In genomic region chr16:48381201-48381600, GRCh38 we compare ENCODE assay signal across 1 cellular context.
TF ChIP-seq lines count a peak whose summit lies in the region.

No MANE protein-coding gene starts in this region.

TF ChIP-seq in GM12878, 131 proteins besides CTCF, POLR2A, EP300 and RAD21 (continued from another document):
- TF ChIP-seq, protein P1, sequence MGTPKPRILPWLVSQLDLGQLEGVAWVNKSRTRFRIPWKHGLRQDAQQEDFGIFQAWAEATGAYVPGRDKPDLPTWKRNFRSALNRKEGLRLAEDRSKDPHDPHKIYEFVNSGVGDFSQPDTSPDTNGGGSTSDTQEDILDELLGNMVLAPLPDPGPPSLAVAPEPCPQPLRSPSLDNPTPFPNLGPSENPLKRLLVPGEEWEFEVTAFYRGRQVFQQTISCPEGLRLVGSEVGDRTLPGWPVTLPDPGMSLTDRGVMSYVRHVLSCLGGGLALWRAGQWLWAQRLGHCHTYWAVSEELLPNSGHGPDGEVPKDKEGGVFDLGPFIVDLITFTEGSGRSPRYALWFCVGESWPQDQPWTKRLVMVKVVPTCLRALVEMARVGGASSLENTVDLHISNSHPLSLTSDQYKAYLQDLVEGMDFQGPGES (IDR thresholded peaks at IDR 0.05) = no peak
- TF ChIP-seq, protein P2, sequence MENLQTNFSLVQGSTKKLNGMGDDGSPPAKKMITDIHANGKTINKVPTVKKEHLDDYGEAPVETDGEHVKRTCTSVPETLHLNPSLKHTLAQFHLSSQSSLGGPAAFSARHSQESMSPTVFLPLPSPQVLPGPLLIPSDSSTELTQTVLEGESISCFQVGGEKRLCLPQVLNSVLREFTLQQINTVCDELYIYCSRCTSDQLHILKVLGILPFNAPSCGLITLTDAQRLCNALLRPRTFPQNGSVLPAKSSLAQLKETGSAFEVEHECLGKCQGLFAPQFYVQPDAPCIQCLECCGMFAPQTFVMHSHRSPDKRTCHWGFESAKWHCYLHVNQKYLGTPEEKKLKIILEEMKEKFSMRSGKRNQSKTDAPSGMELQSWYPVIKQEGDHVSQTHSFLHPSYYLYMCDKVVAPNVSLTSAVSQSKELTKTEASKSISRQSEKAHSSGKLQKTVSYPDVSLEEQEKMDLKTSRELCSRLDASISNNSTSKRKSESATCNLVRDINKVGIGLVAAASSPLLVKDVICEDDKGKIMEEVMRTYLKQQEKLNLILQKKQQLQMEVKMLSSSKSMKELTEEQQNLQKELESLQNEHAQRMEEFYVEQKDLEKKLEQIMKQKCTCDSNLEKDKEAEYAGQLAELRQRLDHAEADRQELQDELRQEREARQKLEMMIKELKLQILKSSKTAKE (IDR thresholded peaks at IDR 0.05; ENCODE audit: low read depth, poor library complexity, severe bottlenecking) = no peak
- TF ChIP-seq SPI1 (IDR thresholded peaks at IDR 0.05; ENCODE audit: borderline replicate concordance, insufficient read depth, low read depth, low read length) (no peak), ZNF622 (IDR thresholded peaks at IDR 0.05) (no peak), REST (IDR thresholded peaks at IDR 0.05; ENCODE audit: low read depth, low read length) (no peak), JUND (IDR thresholded peaks at IDR 0.05; ENCODE audit: low read depth, low read length) (no peak)
